In the genomic region with DNA sequence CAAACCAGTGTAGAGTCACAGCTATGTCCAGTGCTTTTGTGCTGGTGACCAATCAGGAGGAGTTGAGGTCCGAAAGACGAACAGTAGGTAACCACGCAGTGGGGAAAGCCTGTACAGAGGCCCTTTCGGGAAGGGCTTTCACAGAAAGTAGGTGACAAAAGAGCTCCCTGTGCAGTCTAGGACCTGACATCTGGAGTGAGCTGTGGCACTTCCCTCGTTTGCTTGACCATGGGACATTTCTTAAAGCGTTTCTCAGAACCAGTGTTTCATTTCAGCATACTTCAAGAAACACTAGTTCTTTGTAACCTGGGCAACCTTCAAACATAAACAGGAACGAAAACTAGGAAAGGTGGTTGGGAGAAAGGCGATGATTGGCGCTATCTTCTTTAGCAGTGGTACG, we compare ENCODE assay signal across 1 cellular context.
TF ChIP-seq lines count a peak whose summit lies in the region.

No MANE protein-coding gene starts in this region.

TF ChIP-seq in HepG2, 621 proteins besides CTCF, POLR2A, EP300 and RAD21:
- TF ChIP-seq ZC3H4 (CRISPR knock-in tag; IDR thresholded peaks at IDR 0.05; ENCODE audit: borderline replicate concordance) (no peak), RBM22 (optimal IDR thresholded peaks at IDR 0.05; ENCODE audit: low read length) (no peak), ZNF441 (CRISPR knock-in tag; IDR thresholded peaks at IDR 0.05; ENCODE audit: borderline replicate concordance) (no peak), THYN1 (CRISPR knock-in tag; IDR thresholded peaks at IDR 0.05; ENCODE audit: borderline replicate concordance, low read depth) (no peak), NBN (conservative IDR thresholded peaks at IDR 0.05) (no peak), TRIM24 (CRISPR knock-in tag; IDR thresholded peaks at IDR 0.05) (no peak), CEBPG (CRISPR knock-in tag; IDR thresholded peaks at IDR 0.05) (no peak), ZEB1 (IDR thresholded peaks at IDR 0.05; ENCODE audit: insufficient replicate concordance, low read depth) (no peak), ZNF510 (CRISPR knock-in tag; IDR thresholded peaks at IDR 0.05; ENCODE audit: low read depth) (no peak), ZNF816 (CRISPR knock-in tag; IDR thresholded peaks at IDR 0.05; ENCODE audit: borderline replicate concordance) (no peak), ATF4 (CRISPR knock-in tag; IDR thresholded peaks at IDR 0.05) (no peak)
- TF ChIP-seq, protein P1, sequence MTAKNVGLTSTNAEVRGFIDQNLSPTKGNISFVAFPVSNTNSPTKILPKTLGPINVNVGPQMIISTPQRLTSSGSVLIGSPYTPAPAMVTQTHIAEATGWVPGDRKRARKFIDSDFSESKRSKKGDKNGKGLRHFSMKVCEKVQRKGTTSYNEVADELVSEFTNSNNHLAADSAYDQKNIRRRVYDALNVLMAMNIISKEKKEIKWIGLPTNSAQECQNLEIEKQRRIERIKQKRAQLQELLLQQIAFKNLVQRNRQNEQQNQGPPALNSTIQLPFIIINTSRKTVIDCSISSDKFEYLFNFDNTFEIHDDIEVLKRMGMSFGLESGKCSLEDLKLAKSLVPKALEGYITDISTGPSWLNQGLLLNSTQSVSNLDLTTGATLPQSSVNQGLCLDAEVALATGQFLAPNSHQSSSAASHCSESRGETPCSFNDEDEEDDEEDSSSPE (CRISPR knock-in tag; IDR thresholded peaks at IDR 0.05), result no peak
- TF ChIP-seq, protein P2, sequence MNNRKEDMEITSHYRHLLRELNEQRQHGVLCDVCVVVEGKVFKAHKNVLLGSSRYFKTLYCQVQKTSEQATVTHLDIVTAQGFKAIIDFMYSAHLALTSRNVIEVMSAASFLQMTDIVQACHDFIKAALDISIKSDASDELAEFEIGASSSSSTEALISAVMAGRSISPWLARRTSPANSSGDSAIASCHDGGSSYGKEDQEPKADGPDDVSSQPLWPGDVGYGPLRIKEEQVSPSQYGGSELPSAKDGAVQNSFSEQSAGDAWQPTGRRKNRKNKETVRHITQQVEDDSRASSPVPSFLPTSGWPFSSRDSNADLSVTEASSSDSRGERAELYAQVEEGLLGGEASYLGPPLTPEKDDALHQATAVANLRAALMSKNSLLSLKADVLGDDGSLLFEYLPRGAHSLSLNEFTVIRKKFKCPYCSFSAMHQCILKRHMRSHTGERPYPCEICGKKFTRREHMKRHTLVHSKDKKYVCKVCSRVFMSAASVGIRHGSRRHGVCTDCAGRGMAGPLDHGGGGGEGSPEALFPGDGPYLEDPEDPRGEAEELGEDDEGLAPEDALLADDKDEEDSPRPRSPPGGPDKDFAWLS (CRISPR knock-in tag; IDR thresholded peaks at IDR 0.05; ENCODE audit: borderline replicate concordance), result no peak
TF ChIP-seq in HepG2: peak in this region for 0.
